In genomic region chr1:241706257-241706656, GRCh38 we compare ENCODE assay signal across 20 cellular contexts.
DNase-seq lines count a peak whose midpoint lies in the region; ATAC-seq, FAIRE-seq and TF ChIP-seq lines count a peak whose summit lies in the region.
"Had no signal": no experiment of that assay in that cellular context is flagged by ENCODE, and none has a peak within 500 bp of the region (broad histone marks: within the 10 kb centered on the region; RNA-seq: fewer than 3 reads in every experiment).

No MANE protein-coding gene starts in this region.

- no peaks in the 10 kb centered on the region for H3K9me3 ChIP-seq in RWPE2 (ENCODE audit: severe bottlenecking)
- H3K9me3 ChIP-seq: BLaER1, lower lobe of right lung, upper lobe of right lung had no signal

- no peak overlapping the region for H3K4me3 ChIP-seq in RWPE2 (ENCODE audit: severe bottlenecking)
- H3K4me3 ChIP-seq: BLaER1, lower lobe of right lung, upper lobe of right lung had no signal

- DNase-seq in ACHN = peak; percentile 37
- peak; percentile 26 for DNase-seq in EL
- DNase-seq in RWPE2 (ENCODE audit: low spot score) = no peak
- DNase-seq in fibroblast of gingiva (ENCODE audit: low read depth) = peak; percentile 5
- DNase-seq in NCI-H2081 treated with DMSO at 0.1 percent for 48 hours (lab: John Stamatoyannopoulos, UW) = no peak
- no peak for DNase-seq in D721Med (ENCODE audit: insufficient read length, low spot score)
- DNase-seq: activated CD4-positive, alpha-beta memory T cell treated with anti-CD3 and anti-CD28 coated beads, Interleukin-2, amount 10 ng/mL, durations not matched to agents 7 days and 5 days; GOT3; lower lobe of right lung; NCI-H187 treated with DMSO at 0.1 percent for 48 hours; nephron progenitor cell; stimulated activated CD4-positive, alpha-beta T cell treated with anti-CD3 and anti-CD28 coated beads, Interleukin-4, amount 100 ng/mL, for 4 hours; upper lobe of right lung had no signal

- H3K4me1 ChIP-seq in RWPE2 (ENCODE audit: insufficient read depth, poor library complexity, severe bottlenecking) = peaks cover 60% of the 10 kb centered on the region
- H3K4me1 ChIP-seq: BLaER1, lower lobe of right lung, upper lobe of right lung had no signal

- no peaks in the 10 kb centered on the region for H3K36me3 ChIP-seq in RWPE2 (ENCODE audit: low read depth)
- H3K36me3 ChIP-seq: BLaER1, lower lobe of right lung, upper lobe of right lung had no signal

- H3K27me3 ChIP-seq in RWPE2 (ENCODE audit: insufficient read depth, poor library complexity, severe bottlenecking) = no peaks in the 10 kb centered on the region
- H3K27me3 ChIP-seq: BLaER1, upper lobe of right lung had no signal

- no peak for FAIRE-seq in D721Med (lab: Jason Lieb, UNC)

- in situ Hi-C loops in ACHN (cut with HindIII; ENCODE audit: low pct_ligation_motif_present, low pct_unique_long_range_greater_than_20kb, low sequenced_read_pairs) = no loop called here

- no peak for TF ChIP-seq CTCF in RWPE2 (IDR thresholded peaks at IDR 0.05; ENCODE audit: poor library complexity, severe bottlenecking)
- TF ChIP-seq CTCF in D721Med (IDR thresholded peaks at IDR 0.05; ENCODE audit: insufficient read depth, missing control alignments) = no peak

- peak overlapping the region; percentile 86 for H3K27ac ChIP-seq in RWPE2 (ENCODE audit: poor library complexity, severe bottlenecking)
- H3K27ac ChIP-seq: BLaER1, KMS-11, lower lobe of right lung, upper lobe of right lung had no signal

- ATAC-seq in RWPE2 (ENCODE audit: low read depth) (no peak), HG03354 (IDR thresholded peaks at IDR 0.05; ENCODE audit: poor library complexity, severe bottlenecking, unreplicated experiment) (no peak), HG03521 (IDR thresholded peaks at IDR 0.05; ENCODE audit: unreplicated experiment) (no peak)
- ATAC-seq: right cardiac atrium; Right ventricle myocardium inferior; stimulated activated memory B cell treated with anti-CD40 and anti-IgM and Interleukin-4, amounts not matched to agents 10 μg/mL and 1 μg/mL and 100 μg/mL, for 72 hours had no signal

Comparison
In these comparisons a context has a peak if more than half of its experiments do, and no peak if none do; other contexts are left out.
1. DNase-seq: peak in ACHN (single experiment), EL (single experiment) and fibroblast of gingiva (single experiment); none in RWPE2 (single experiment), NCI-H2081 treated with DMSO at 0.1 percent for 48 hours (single experiment) and D721Med (single experiment).